ENCODE assay signal across 11 cellular contexts in genomic region chr5:109406719-109407118, GRCh38. TPM values are rescaled to one million over a fixed set of nuclear protein-coding genes. Genes with fewer than 3 reads are reported as not detected.
DNase-seq lines count a peak whose midpoint lies in the region; ATAC-seq and TF ChIP-seq lines count a peak whose summit lies in the region.
"Had no signal": no experiment of that assay in that cellular context is flagged by ENCODE, and none has a peak within 500 bp of the region (broad histone marks: within the 10 kb centered on the region; RNA-seq: fewer than 3 reads in every experiment).

No MANE protein-coding gene starts in this region.

- peaks cover 29% of the 10 kb centered on the region for H3K36me3 Mint-ChIP-seq in activated T-cell treated with anti-CD3 and anti-CD28 coated beads, Interleukin-2, amount 50 U/mL, for 24 hours (ENCODE audit: low read depth)
- peaks cover 34% of the 10 kb centered on the region for H3K36me3 Mint-ChIP-seq in activated CD4-positive, alpha-beta memory T cell treated with anti-CD3 and anti-CD28 coated beads, Interleukin-2, amount 10 ng/mL, durations not matched to agents 7 days and 5 days (ENCODE audit: low read depth)

- peaks cover 65% of the 10 kb centered on the region for H3K4me1 Mint-ChIP-seq in activated T-cell treated with anti-CD3 and anti-CD28 coated beads, Interleukin-2, amount 50 U/mL, for 24 hours (ENCODE audit: low read depth)
- H3K4me1 Mint-ChIP-seq in activated CD4-positive, alpha-beta memory T cell treated with anti-CD3 and anti-CD28 coated beads, Interleukin-2, amount 10 ng/mL, durations not matched to agents 7 days and 5 days = peaks cover 48% of the 10 kb centered on the region

- H3K27me3 Mint-ChIP-seq in activated T-cell treated with anti-CD3 and anti-CD28 coated beads, Interleukin-2, amount 50 U/mL, for 24 hours = no peaks in the 10 kb centered on the region
- no peaks in the 10 kb centered on the region for H3K27me3 Mint-ChIP-seq in activated CD4-positive, alpha-beta memory T cell treated with anti-CD3 and anti-CD28 coated beads, Interleukin-2, amount 10 ng/mL, durations not matched to agents 7 days and 5 days

- peak overlapping the region; percentile 97 for H3K4me3 Mint-ChIP-seq in activated T-cell treated with anti-CD3 and anti-CD28 coated beads, Interleukin-2, amount 50 U/mL, for 24 hours
- H3K4me3 Mint-ChIP-seq in activated CD4-positive, alpha-beta memory T cell treated with anti-CD3 and anti-CD28 coated beads, Interleukin-2, amount 10 ng/mL, durations not matched to agents 7 days and 5 days = peak overlapping the region; percentile 12

- H3K27me3 ChIP-seq in hepatocyte (no peaks in the 10 kb centered on the region), subcutaneous abdominal adipose tissue (ENCODE audit: control insufficient read depth in 5 of 5, insufficient read depth in 4 of 5, low read length in 5 of 5) (no peaks in the 10 kb centered on the region)
- H3K27me3 ChIP-seq: BE2C had no signal

- peaks cover 68% of the 10 kb centered on the region for H4K20me1 ChIP-seq in hepatocyte (ENCODE audit: insufficient read depth, poor library complexity, severe bottlenecking)

- no peak for TF ChIP-seq CTCF in hepatocyte (IDR thresholded peaks at IDR 0.05; ENCODE audit: poor library complexity)

- POLR2A ChIA-PET in activated CD4-positive, alpha-beta memory T cell treated with anti-CD3 and anti-CD28 coated beads, Interleukin-2, amount 10 ng/mL, durations not matched to agents 7 days and 5 days (lab: Charles Lee) = no interaction called here

- CTCF ChIA-PET in activated CD4-positive, alpha-beta memory T cell treated with anti-CD3 and anti-CD28 coated beads, Interleukin-2, amount 10 ng/mL, durations not matched to agents 7 days and 5 days (lab: Charles Lee) = no interaction called here

- no peak for ATAC-seq in HG03439 (IDR thresholded peaks at IDR 0.05; ENCODE audit: unreplicated experiment)

- H3K9me3 ChIP-seq in hepatocyte (ENCODE audit: low read depth) = no peaks in the 10 kb centered on the region
- H3K9me3 ChIP-seq in subcutaneous abdominal adipose tissue (ENCODE audit: control insufficient read depth in 5 of 5, low read length in 5 of 5) = peaks cover 0 to 3% (median 0%) of the 10 kb centered on the region in 5 donors
- H3K9me3 ChIP-seq: BE2C had no signal

- H3K9me2 ChIP-seq in hepatocyte (replicated peaks; ENCODE audit: insufficient read depth) = no peaks in the 10 kb centered on the region

- peak overlapping the region; percentile 6 for H3K4me3 ChIP-seq in hepatocyte
- no peak overlapping the region for H3K4me3 ChIP-seq in subcutaneous abdominal adipose tissue (ENCODE audit: low read depth in 1 of 5, low read length in 5 of 5)

- H3K79me2 ChIP-seq in hepatocyte = peaks cover 74% of the 10 kb centered on the region

- no peaks in the 10 kb centered on the region for H3K36me3 ChIP-seq in hepatocyte (replicated peaks; ENCODE audit: insufficient read depth, low read depth)
- no peaks in the 10 kb centered on the region for H3K36me3 ChIP-seq in subcutaneous abdominal adipose tissue (ENCODE audit: control insufficient read depth in 5 of 5, insufficient read depth in 5 of 5, low read length in 5 of 5)
- H3K36me3 ChIP-seq: BE2C had no signal

- H2AFZ ChIP-seq in hepatocyte = no peak overlapping the region

- peak overlapping the region; percentile 95 for H3K27ac ChIP-seq in hepatocyte
- peak overlapping the region; percentile 97 for H3K27ac ChIP-seq in subcutaneous abdominal adipose tissue (ENCODE audit: low read depth, low read length)

- DNase-seq in activated T-cell treated with anti-CD3 and anti-CD28 coated beads, Interleukin-2, amount 50 U/mL, for 24 hours = no peak
- no peak for DNase-seq in activated T-cell treated with anti-CD3 and anti-CD28 coated beads, Interleukin-2, amount 50 U/mL, for 1 hour
- DNase-seq in activated CD4-positive, alpha-beta memory T cell treated with anti-CD3 and anti-CD28 coated beads, Interleukin-2, amount 10 ng/mL, durations not matched to agents 7 days and 5 days = no peak
- DNase-seq in hepatocyte (ENCODE audit: low spot score) (no peak), DMS 273 treated with DMSO at 0.1 percent for 48 hours (lab: John Stamatoyannopoulos, UW) (no peak), GM03348 (ENCODE audit: low spot score) (no peak)
- DNase-seq: activated gamma-delta T cell, BE2C, NCI-H187 had no signal

- no peaks in the 10 kb centered on the region for H3K9me3 Mint-ChIP-seq in activated T-cell treated with anti-CD3 and anti-CD28 coated beads, Interleukin-2, amount 50 U/mL, for 24 hours
- H3K9me3 Mint-ChIP-seq in activated CD4-positive, alpha-beta memory T cell treated with anti-CD3 and anti-CD28 coated beads, Interleukin-2, amount 10 ng/mL, durations not matched to agents 7 days and 5 days = no peaks in the 10 kb centered on the region

- 68% methylated on average over 1 of the region's 1 CpG for WGBS in hepatocyte (ENCODE audit: low lambda C conversion rate, missing lambda C conversion rate)

- peak overlapping the region; percentile 79 for H3K4me2 ChIP-seq in hepatocyte

- peak overlapping the region in 1 of 5 donors; percentile 24 for H3K9ac ChIP-seq in subcutaneous abdominal adipose tissue (ENCODE audit: low read length in 5 of 5)

- peak overlapping the region; percentile 81 for H3K27ac Mint-ChIP-seq in activated T-cell treated with anti-CD3 and anti-CD28 coated beads, Interleukin-2, amount 50 U/mL, for 24 hours
- no peak overlapping the region for H3K27ac Mint-ChIP-seq in activated CD4-positive, alpha-beta memory T cell treated with anti-CD3 and anti-CD28 coated beads, Interleukin-2, amount 10 ng/mL, durations not matched to agents 7 days and 5 days

- peaks cover 9% of the 10 kb centered on the region for H3K4me1 ChIP-seq in hepatocyte (ENCODE audit: insufficient read depth)
- H3K4me1 ChIP-seq in subcutaneous abdominal adipose tissue (ENCODE audit: control insufficient read depth in 5 of 5, insufficient read depth in 5 of 5, low read length in 5 of 5) = peaks cover 2 to 44% (median 30%) of the 10 kb centered on the region in 5 donors
- H3K4me1 ChIP-seq: BE2C had no signal

RNA-seq across cellular contexts. Expression of gene PJA2, which starts 3.1 kb away (rescaled TPM):
- total RNA-seq in activated CD4-positive, alpha-beta memory T cell treated with anti-CD3 and anti-CD28 coated beads, Interleukin-2, amount 10 ng/mL, durations not matched to agents 7 days and 5 days = 10 to 100 TPM; 66.1 to 67.1 TPM
- 144 and 147 TPM in 2 replicates for total RNA-seq in hepatocyte
- polyA plus RNA-seq in hepatocyte = 56.2 and 65.4 TPM in 2 replicates
